Comparison of ENCODE assay signal across 14 cellular contexts in genomic region chr4:38563703-38564490, GRCh38.
DNase-seq lines count a peak whose midpoint lies in the region; ATAC-seq and TF ChIP-seq lines count a peak whose summit lies in the region.
"Had no signal": no experiment of that assay in that cellular context is flagged by ENCODE, and none has a peak within 500 bp of the region (broad histone marks: within the 10 kb centered on the region; RNA-seq: fewer than 3 reads in every experiment).

No MANE protein-coding gene starts in this region.

- no peak for ATAC-seq in HG03135 (IDR thresholded peaks at IDR 0.05; ENCODE audit: unreplicated experiment)
- ATAC-seq in stimulated activated naive CD8-positive, alpha-beta T cell treated with anti-CD3 and anti-CD28 coated beads, Interleukin-15, amount 100 ng/mL, for 72 hours = no peak

- peak; percentile 10 for DNase-seq in DMS153 (lab: John Stamatoyannopoulos, UW)
- peak; percentile 49 for DNase-seq in NCI-H2029 treated with DMSO at 0.1 percent for 48 hours (lab: John Stamatoyannopoulos, UW)
- peak; percentile 18 for DNase-seq in astrocyte of the cerebellum (ENCODE audit: low read depth)
- peak; percentile 65 for DNase-seq in midbrain (lab: John Stamatoyannopoulos, UW)
- DNase-seq in GM13976 (ENCODE audit: low spot score) = no peak
- no peak for DNase-seq in occipital lobe (lab: John Stamatoyannopoulos, UW)
- no peak for DNase-seq in stimulated activated naive CD8-positive, alpha-beta T cell treated with anti-CD3 and anti-CD28 coated beads, Interleukin-15, amount 100 ng/mL, for 72 hours
- DNase-seq: cerebellar nuclear complex, left ventricle myocardium superior, NCI-H226, trophoblast cell had no signal

- H3K4me3 Mint-ChIP-seq in stimulated activated naive CD8-positive, alpha-beta T cell treated with anti-CD3 and anti-CD28 coated beads, Interleukin-15, amount 100 ng/mL, for 72 hours = no peak overlapping the region

- TF ChIP-seq CTCF in astrocyte of the cerebellum (IDR thresholded peaks at IDR 0.05; ENCODE audit: low read depth, low read length, missing control alignments) = no peak
- TF ChIP-seq CTCF in GM13976 (IDR thresholded peaks at IDR 0.05; ENCODE audit: borderline replicate concordance, control extremely low read depth, extremely low read depth, insufficient read depth, missing control alignments) = no peak

- no peaks in the 10 kb centered on the region for H3K27me3 Mint-ChIP-seq in stimulated activated naive CD8-positive, alpha-beta T cell treated with anti-CD3 and anti-CD28 coated beads, Interleukin-15, amount 100 ng/mL, for 72 hours

- H3K4me1 Mint-ChIP-seq in stimulated activated naive CD8-positive, alpha-beta T cell treated with anti-CD3 and anti-CD28 coated beads, Interleukin-15, amount 100 ng/mL, for 72 hours = peaks cover 19% of the 10 kb centered on the region

- no peak overlapping the region for H3K27ac Mint-ChIP-seq in stimulated activated naive CD8-positive, alpha-beta T cell treated with anti-CD3 and anti-CD28 coated beads, Interleukin-15, amount 100 ng/mL, for 72 hours

- no peaks in the 10 kb centered on the region for H3K9me3 Mint-ChIP-seq in stimulated activated naive CD8-positive, alpha-beta T cell treated with anti-CD3 and anti-CD28 coated beads, Interleukin-15, amount 100 ng/mL, for 72 hours

- in situ Hi-C loops in astrocyte of the cerebellum (cut with HindIII; ENCODE audit: low sequenced_read_pairs) (no loop called here), GM13976 (cut with MboI; ENCODE audit: low sequenced_read_pairs, unreplicated experiment) (no loop called here)

- H3K4me3 ChIP-seq in astrocyte of the cerebellum (ENCODE audit: low read depth, low read length) = no peak overlapping the region
- H3K4me3 ChIP-seq: right atrium auricular region, SJSA1 had no signal

Comparison
In these comparisons a context has a peak if more than half of its experiments do, and no peak if none do; other contexts are left out.
1. DNase-seq: peak in DMS153 (single experiment), NCI-H2029 treated with DMSO at 0.1 percent for 48 hours (single experiment), astrocyte of the cerebellum (single experiment) and midbrain (single experiment); none in GM13976 (single experiment), occipital lobe (single experiment) and stimulated activated naive CD8-positive, alpha-beta T cell treated with anti-CD3 and anti-CD28 coated beads, Interleukin-15, amount 100 ng/mL, for 72 hours (0 of 2).